1 cellular context compared by ENCODE assay signal in genomic region chr3:192514754-192515660, GRCh38.
TF ChIP-seq lines count a peak whose summit lies in the region.

No MANE protein-coding gene starts in this region.

TF ChIP-seq in HEK293, 187 proteins besides CTCF, POLR2A, EP300 and RAD21 (continued from another document and continues in another):
- TF ChIP-seq PATZ1 (tag by site-specific recombination; IDR thresholded peaks at IDR 0.05) (no peak), ZNF768 (tag by site-specific recombination; IDR thresholded peaks at IDR 0.05) (no peak), SP2 (tag by site-specific recombination; IDR thresholded peaks at IDR 0.05) (peak; percentile 75), ZNF645 (tag by site-specific recombination; IDR thresholded peaks at IDR 0.05) (no peak), ZNF514 (tag by site-specific recombination; IDR thresholded peaks at IDR 0.05) (no peak), ZNF600 (tag by site-specific recombination; IDR thresholded peaks at IDR 0.05) (0 out of 2 replicates have a peak, but pooled peaks have one; percentile 29), RBAK (tag by site-specific recombination; IDR thresholded peaks at IDR 0.05) (no peak), SP3 (tag by site-specific recombination; IDR thresholded peaks at IDR 0.05) (peak; percentile 45), ZNF518A (tag by site-specific recombination; conservative IDR thresholded peaks at IDR 0.05; ENCODE audit: low read depth) (no peak), ZNF558 (tag by site-specific recombination; IDR thresholded peaks at IDR 0.05) (no peak), FEZF1 (tag by site-specific recombination; IDR thresholded peaks at IDR 0.05) (no peak), ZNF202 (tag by site-specific recombination; IDR thresholded peaks at IDR 0.05; ENCODE audit: borderline replicate concordance) (no peak), ZNF791 (tag by site-specific recombination; IDR thresholded peaks at IDR 0.05) (no peak), PRDM6 (tag by site-specific recombination; IDR thresholded peaks at IDR 0.05) (no peak), PRDM1 (tag by site-specific recombination; IDR thresholded peaks at IDR 0.05) (no peak), ZNF639 (tag by site-specific recombination; IDR thresholded peaks at IDR 0.05) (no peak), ZBTB8A (tag by site-specific recombination; IDR thresholded peaks at IDR 0.05) (peak; percentile 63), ZNF664 (tag by site-specific recombination; IDR thresholded peaks at IDR 0.05) (no peak), ZNF610 (tag by site-specific recombination; IDR thresholded peaks at IDR 0.05; ENCODE audit: borderline replicate concordance) (no peak), ZBTB44 (tag by site-specific recombination; IDR thresholded peaks at IDR 0.05) (no peak), SALL2 (tag by site-specific recombination; IDR thresholded peaks at IDR 0.05; ENCODE audit: borderline replicate concordance) (no peak), ZSCAN5A (tag by site-specific recombination; IDR thresholded peaks at IDR 0.05) (no peak), OSR2 (tag by site-specific recombination; IDR thresholded peaks at IDR 0.05) (no peak), ZNF157 (tag by site-specific recombination; IDR thresholded peaks at IDR 0.05) (no peak), ZBTB20 (tag by site-specific recombination; IDR thresholded peaks at IDR 0.05) (peak; percentile 40; the same call in 1 of the 2 replicates), ZNF580 (tag by site-specific recombination; IDR thresholded peaks at IDR 0.05) (no peak), PBX3 (CRISPR knock-in tag; IDR thresholded peaks at IDR 0.05) (no peak), HOXD13 (CRISPR knock-in tag; IDR thresholded peaks at IDR 0.05; ENCODE audit: borderline replicate concordance) (no peak), ZNF626 (tag by site-specific recombination; IDR thresholded peaks at IDR 0.05) (no peak), ZFP41 (tag by site-specific recombination; IDR thresholded peaks at IDR 0.05; ENCODE audit: borderline replicate concordance) (no peak), ZNF133 (tag by site-specific recombination; IDR thresholded peaks at IDR 0.05) (no peak), ZNF366 (tag by site-specific recombination; conservative IDR thresholded peaks at IDR 0.05) (no peak), ZNF416 (tag by site-specific recombination; IDR thresholded peaks at IDR 0.05) (no peak), BCL11B (tag by site-specific recombination; IDR thresholded peaks at IDR 0.05; ENCODE audit: low read depth) (no peak), ZNF26 (tag by site-specific recombination; IDR thresholded peaks at IDR 0.05) (no peak), ZFHX2 (tag by site-specific recombination; conservative IDR thresholded peaks at IDR 0.05) (peak; percentile 58), ZNF398 (tag by site-specific recombination; IDR thresholded peaks at IDR 0.05) (no peak), ZSCAN23 (tag by site-specific recombination; IDR thresholded peaks at IDR 0.05) (no peak), KLF16 (tag by site-specific recombination; IDR thresholded peaks at IDR 0.05) (no peak), ZNF585B (tag by site-specific recombination; IDR thresholded peaks at IDR 0.05) (no peak), ZNF302 (tag by site-specific recombination; IDR thresholded peaks at IDR 0.05; ENCODE audit: low read depth) (no peak), TCF7L2 (IDR thresholded peaks at IDR 0.05; ENCODE audit: borderline replicate concordance, low read depth, low read length) (no peak), ZNF266 (tag by site-specific recombination; IDR thresholded peaks at IDR 0.05; ENCODE audit: low read depth) (no peak), KLF8 (tag by site-specific recombination; IDR thresholded peaks at IDR 0.05) (no peak), ZNF658 (tag by site-specific recombination; IDR thresholded peaks at IDR 0.05) (no peak), ZNF670 (tag by site-specific recombination; IDR thresholded peaks at IDR 0.05; ENCODE audit: low read depth) (no peak)
